Comparison of ENCODE assay signal across 8 cellular contexts in genomic region chr20:3046677-3047462, GRCh38. TPM values are rescaled to one million over a fixed set of nuclear protein-coding genes. Genes with fewer than 3 reads are reported as not detected.
DNase-seq lines count a peak whose midpoint lies in the region; ATAC-seq and TF ChIP-seq lines count a peak whose summit lies in the region.

No MANE protein-coding gene starts in this region.

- H3K27me3 ChIP-seq in Peyer's patch: no peaks in the 10 kb centered on the region
- H3K27me3 ChIP-seq in naive thymus-derived CD4-positive, alpha-beta T cell (ENCODE audit: control insufficient read depth in 2 of 2, insufficient read depth in 2 of 2, low read length in 2 of 2): no peaks in the 10 kb centered on the region

- H3K36me3 ChIP-seq in Peyer's patch: peaks cover 0 to 26% (median 0%) of the 10 kb centered on the region in 3 donors
- H3K36me3 ChIP-seq in naive thymus-derived CD4-positive, alpha-beta T cell (ENCODE audit: control insufficient read depth in 2 of 3, insufficient read depth in 3 of 3, low read length in 3 of 3): peaks cover 0 to 30% (median 5%) of the 10 kb centered on the region in 3 experiments

- peak overlapping the region; percentile 87 to 94 (median 92) for H3K27ac ChIP-seq in Peyer's patch
- peak overlapping the region; percentile 70 for H3K27ac ChIP-seq in naive thymus-derived CD4-positive, alpha-beta T cell (ENCODE audit: low read depth, low read length)

- no peak for TF ChIP-seq CTCF in Peyer's patch (IDR thresholded peaks at IDR 0.05)

- intact Hi-C loops in naive thymus-derived CD4-positive, alpha-beta T cell (cut with micrococcal nuclease): loop anchor here (1.0 to 5.0 kb wide), 5 partner anchors 110 to 395 kb away; partner anchors contain the start of genes DDRGK1 (in 1 of the 2), EBF4 (in 1 of the 2), FASTKD5 (in 1 of the 2) and ITPA (in 1 of the 2)

- H3K9me3 ChIP-seq in Peyer's patch: no peaks in the 10 kb centered on the region
- no peaks in the 10 kb centered on the region for H3K9me3 ChIP-seq in naive thymus-derived CD4-positive, alpha-beta T cell (ENCODE audit: control insufficient read depth in 2 of 3, low read length in 3 of 3)

- CTCF ChIA-PET in naive thymus-derived CD4-positive, alpha-beta T cell (lab: Charles Lee): no interaction called here

- POLR2A ChIA-PET in naive thymus-derived CD4-positive, alpha-beta T cell (lab: Charles Lee): interaction anchor here (0.6 to 0.7 kb wide), 3 partner anchors 23 to 49 kb away, joined by 3 to 6 read pairs (median 4); no protein-coding TSS in a partner anchor

- H3K27me3 Mint-ChIP-seq in effector memory CD8-positive, alpha-beta T cell: no peaks in the 10 kb centered on the region
- no peaks in the 10 kb centered on the region for H3K27me3 Mint-ChIP-seq in naive thymus-derived CD4-positive, alpha-beta T cell

- DNase-seq in COLO668 (lab: John Stamatoyannopoulos, UW; ENCODE audit: unreplicated experiment) (peak; percentile 80), HK-2 (ENCODE audit: unreplicated experiment) (peak; percentile 41), Peyer's patch (no peak), Kasumi-1 (lab: John Stamatoyannopoulos, UW) (no peak), NCI-H524 treated with DMSO at 0.1 percent for 48 hours (lab: John Stamatoyannopoulos, UW) (no peak)
- DNase-seq in effector memory CD8-positive, alpha-beta T cell: no peak
- peak in 2 of 9 donors; percentile 28 to 37 for DNase-seq in naive thymus-derived CD4-positive, alpha-beta T cell
- DNase-seq in central memory CD4-positive, alpha-beta T cell: no peak

- H3K36me3 Mint-ChIP-seq in effector memory CD8-positive, alpha-beta T cell (ENCODE audit: insufficient read depth): peaks cover 18% of the 10 kb centered on the region
- peaks cover 0 to 14% (median 3%) of the 10 kb centered on the region in 5 donors for H3K36me3 Mint-ChIP-seq in naive thymus-derived CD4-positive, alpha-beta T cell

- H3K4me1 Mint-ChIP-seq in effector memory CD8-positive, alpha-beta T cell (ENCODE audit: low read depth in 2 of 2): peaks cover 12 to 18% of the 10 kb centered on the region in 2 donors
- peaks cover 11 to 23% (median 18%) of the 10 kb centered on the region in 7 donors for H3K4me1 Mint-ChIP-seq in naive thymus-derived CD4-positive, alpha-beta T cell

- peak overlapping the region; percentile 65 to 98 (median 87) for H3K4me3 ChIP-seq in Peyer's patch
- H3K4me3 ChIP-seq in naive thymus-derived CD4-positive, alpha-beta T cell (ENCODE audit: low read length): peak overlapping the region; percentile 91

- no peak for ATAC-seq in effector memory CD8-positive, alpha-beta T cell (replicated peaks)
- ATAC-seq in naive thymus-derived CD4-positive, alpha-beta T cell: no peak

- H3K27ac Mint-ChIP-seq in effector memory CD8-positive, alpha-beta T cell: peak overlapping the region; percentile 68 to 80
- H3K27ac Mint-ChIP-seq in naive thymus-derived CD4-positive, alpha-beta T cell: peak overlapping the region; percentile 45 to 84 (median 76)

- peaks cover 0 to 17% (median 9%) of the 10 kb centered on the region in 4 donors for H3K4me1 ChIP-seq in Peyer's patch
- peaks cover 4 to 11% of the 10 kb centered on the region in 2 donors for H3K4me1 ChIP-seq in naive thymus-derived CD4-positive, alpha-beta T cell (ENCODE audit: control insufficient read depth in 2 of 2, insufficient read depth in 2 of 2, low read length in 2 of 2)

- H3K9me3 Mint-ChIP-seq in effector memory CD8-positive, alpha-beta T cell: no peaks in the 10 kb centered on the region
- H3K9me3 Mint-ChIP-seq in naive thymus-derived CD4-positive, alpha-beta T cell: no peaks in the 10 kb centered on the region

- H3K4me3 Mint-ChIP-seq in effector memory CD8-positive, alpha-beta T cell: peak overlapping the region; percentile 80 to 88
- peak overlapping the region; percentile 78 to 94 (median 87) for H3K4me3 Mint-ChIP-seq in naive thymus-derived CD4-positive, alpha-beta T cell

- TF ChIP-seq POLR2A in Peyer's patch (IDR thresholded peaks at IDR 0.05): no peak

RNA-seq across cellular contexts. Expression of gene MRPS26, which starts 1.0 kb away (rescaled TPM):
- 10 to 100 TPM; 34.5 to 43.6 (median 43.1) TPM for total RNA-seq in Peyer's patch
- 10 to 100 TPM; 22.2 to 41.6 (median 29.5) TPM for total RNA-seq in naive thymus-derived CD4-positive, alpha-beta T cell
- 10 to 100 TPM; 71.6 to 94.2 TPM for polyA plus RNA-seq in naive thymus-derived CD4-positive, alpha-beta T cell

RNA-seq across cellular contexts. Expression of gene GNRH2, which starts 3.4 kb away (rescaled TPM):
- total RNA-seq in Peyer's patch: not detected
- total RNA-seq in naive thymus-derived CD4-positive, alpha-beta T cell: 1 to 10 TPM in 4 of 5 experiments, under 1 TPM in 1; 0.88 to 2.9 (median 1.4) TPM
- polyA plus RNA-seq in naive thymus-derived CD4-positive, alpha-beta T cell: not detected

RNA-seq across cellular contexts. Expression of gene OXT, which starts 24.6 kb away (rescaled TPM):
- 1 to 10 TPM in 1 of 4 donors, not detected in 3; 9.3 TPM for total RNA-seq in Peyer's patch
- total RNA-seq in naive thymus-derived CD4-positive, alpha-beta T cell: 1 to 10 TPM in 2 of 5 experiments, not detected in 3; 1.8 to 2.3 TPM
- 1 to 10 TPM; 1.2 to 1.4 TPM for polyA plus RNA-seq in naive thymus-derived CD4-positive, alpha-beta T cell

RNA-seq across cellular contexts. Expression of gene AVP, which starts 37.7 kb away (rescaled TPM):
- 1 to 10 TPM in 1 of 4 donors, not detected in 3; 5.8 TPM for total RNA-seq in Peyer's patch
- total RNA-seq in naive thymus-derived CD4-positive, alpha-beta T cell: under 1 TPM in 1 of 5 experiments, not detected in 4; 0.89 TPM
- polyA plus RNA-seq in naive thymus-derived CD4-positive, alpha-beta T cell: not detected

Comparison
In these comparisons a context has a peak if more than half of its experiments do, and no peak if none do; other contexts are left out.
1. DNase-seq: peak in COLO668 (single experiment) and HK-2 (single experiment); none in Peyer's patch (0 of 3), effector memory CD8-positive, alpha-beta T cell (0 of 3), Kasumi-1 (0 of 2), NCI-H524 treated with DMSO at 0.1 percent for 48 hours (single experiment) and central memory CD4-positive, alpha-beta T cell (single experiment).